Comparison of ENCODE assay signal across 26 cellular contexts in the genomic region with DNA sequence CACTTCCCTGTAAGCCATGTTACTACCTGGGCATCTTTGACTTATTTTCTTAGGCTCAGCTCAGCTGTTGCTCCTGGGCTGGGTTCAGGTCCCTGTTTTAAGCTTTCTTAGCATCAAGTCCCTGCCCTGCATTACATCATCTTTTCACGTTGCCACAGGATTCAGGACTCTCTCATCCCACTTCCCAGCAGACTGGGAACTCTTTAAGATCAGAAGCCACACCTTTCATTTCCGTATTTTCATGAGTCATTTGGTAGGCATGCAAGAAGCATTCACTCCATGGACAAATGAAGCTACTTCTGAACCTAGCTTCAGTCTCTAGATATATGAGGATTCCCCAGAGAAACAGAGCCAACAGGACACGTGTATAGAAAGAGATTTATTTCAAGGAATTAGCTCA.
DNase-seq lines count a peak whose midpoint lies in the region.
"Had no signal": no experiment of that assay in that cellular context is flagged by ENCODE, and none has a peak within 500 bp of the region (broad histone marks: within the 10 kb centered on the region; RNA-seq: fewer than 3 reads in every experiment).

No MANE protein-coding gene starts in this region.

- H3K36me3 Mint-ChIP-seq in immature natural killer cell: peaks cover 0 to 4% (median 3%) of the 10 kb centered on the region in 3 donors
- H3K36me3 Mint-ChIP-seq: activated naive CD4-positive, alpha-beta T cell treated with anti-CD3 and anti-CD28 coated beads, Interleukin-2, amount 10 ng/mL, durations not matched to agents 7 days and 5 days; memory B cell had no signal

- no peak overlapping the region for H3K27ac Mint-ChIP-seq in immature natural killer cell
- H3K27ac Mint-ChIP-seq: activated naive CD4-positive, alpha-beta T cell treated with anti-CD3 and anti-CD28 coated beads, Interleukin-2, amount 10 ng/mL, durations not matched to agents 7 days and 5 days; activated T-cell treated with anti-CD3 and anti-CD28 coated beads, Interleukin-2, amount 50 U/mL, for 72 hours; memory B cell; stimulated activated naive CD8-positive, alpha-beta T cell treated with anti-CD3 and anti-CD28 coated beads, Interleukin-15, Interleukin-2, amounts not matched to agents 100 ng/mL and 50 ng/mL, for 24 hours; T-cell had no signal

- H3K9me3 Mint-ChIP-seq in immature natural killer cell: peaks cover 0 to 2% (median 0%) of the 10 kb centered on the region in 6 donors

- H3K27me3 Mint-ChIP-seq in immature natural killer cell (ENCODE audit: low read depth in 3 of 3): peaks cover 2 to 8% (median 4%) of the 10 kb centered on the region in 3 donors
- H3K27me3 Mint-ChIP-seq: activated naive CD4-positive, alpha-beta T cell treated with anti-CD3 and anti-CD28 coated beads, Interleukin-2, amount 10 ng/mL, durations not matched to agents 7 days and 5 days; memory B cell; naive thymus-derived CD8-positive, alpha-beta T cell; stimulated activated naive CD8-positive, alpha-beta T cell treated with anti-CD3 and anti-CD28 coated beads, Interleukin-15, Interleukin-2, amounts not matched to agents 100 ng/mL and 50 ng/mL, for 24 hours; T-cell had no signal

- H3K4me3 Mint-ChIP-seq in immature natural killer cell: peak overlapping the region in 3 of 5 donors; percentile 18 to 86 (median 83)
- H3K4me3 Mint-ChIP-seq: activated naive CD4-positive, alpha-beta T cell treated with anti-CD3 and anti-CD28 coated beads, Interleukin-2, amount 10 ng/mL, durations not matched to agents 7 days and 5 days; activated T-cell treated with anti-CD3 and anti-CD28 coated beads, Interleukin-2, amount 50 U/mL, for 72 hours; memory B cell; stimulated activated naive CD8-positive, alpha-beta T cell treated with anti-CD3 and anti-CD28 coated beads, Interleukin-15, Interleukin-2, amounts not matched to agents 100 ng/mL and 50 ng/mL, for 24 hours; T-cell had no signal

- H3K4me1 Mint-ChIP-seq in immature natural killer cell: peaks cover 23 to 27% of the 10 kb centered on the region in 2 donors
- H3K4me1 Mint-ChIP-seq: memory B cell had no signal

- DNase-seq in A172 (ENCODE audit: low spot score) (peak; percentile 31), HK-2 (ENCODE audit: unreplicated experiment) (peak; percentile 12), T1000 (lab: John Stamatoyannopoulos, UW) (peak; percentile 38), immature natural killer cell (no peak), NCI-H446 treated with DMSO at 0.1 percent for 48 hours (lab: John Stamatoyannopoulos, UW) (no peak), nucleus accumbens (lab: John Stamatoyannopoulos, UW) (no peak), NOMO-1 treated with dmso at 0.1 percent for 144 hours (lab: John Stamatoyannopoulos, UW; ENCODE audit: unreplicated experiment) (no peak), C1 segment of cervical spinal cord (lab: John Stamatoyannopoulos, UW) (no peak)
- DNase-seq: activated naive CD4-positive, alpha-beta T cell treated with anti-CD3 and anti-CD28 coated beads, Interleukin-2, amount 10 ng/mL, durations not matched to agents 7 days and 5 days; activated T-cell treated with anti-CD3 and anti-CD28 coated beads, Interleukin-2, amount 50 U/mL, for 72 hours; anterior cingulate cortex; BE2C; cerebellar nuclear complex; erythroblast; gastrocnemius medialis; hypothalamus; left cardiac atrium; naive thymus-derived CD8-positive, alpha-beta T cell; NCI-H1930; NCI-H2227 treated with DMSO at 0.1 percent for 48 hours; NCI-H748 treated with DMSO at 0.1 percent for 48 hours; OCI-M1; stimulated activated CD4-positive, alpha-beta T cell treated with anti-CD3 and anti-CD28 coated beads, Interleukin-12 subunit alpha, Interleukin-12 subunit beta, amount 100 ng/mL, for 4 hours; T-cell had no signal

Comparison
In these comparisons a context has a peak if more than half of its experiments do, and no peak if none do; other contexts are left out.
1. DNase-seq: peak in A172 (single experiment), HK-2 (single experiment) and T1000 (single experiment); none in immature natural killer cell (0 of 3), NCI-H446 treated with DMSO at 0.1 percent for 48 hours (single experiment), nucleus accumbens (0 of 56), NOMO-1 treated with dmso at 0.1 percent for 144 hours (single experiment) and C1 segment of cervical spinal cord (0 of 14).